In the genomic region with DNA sequence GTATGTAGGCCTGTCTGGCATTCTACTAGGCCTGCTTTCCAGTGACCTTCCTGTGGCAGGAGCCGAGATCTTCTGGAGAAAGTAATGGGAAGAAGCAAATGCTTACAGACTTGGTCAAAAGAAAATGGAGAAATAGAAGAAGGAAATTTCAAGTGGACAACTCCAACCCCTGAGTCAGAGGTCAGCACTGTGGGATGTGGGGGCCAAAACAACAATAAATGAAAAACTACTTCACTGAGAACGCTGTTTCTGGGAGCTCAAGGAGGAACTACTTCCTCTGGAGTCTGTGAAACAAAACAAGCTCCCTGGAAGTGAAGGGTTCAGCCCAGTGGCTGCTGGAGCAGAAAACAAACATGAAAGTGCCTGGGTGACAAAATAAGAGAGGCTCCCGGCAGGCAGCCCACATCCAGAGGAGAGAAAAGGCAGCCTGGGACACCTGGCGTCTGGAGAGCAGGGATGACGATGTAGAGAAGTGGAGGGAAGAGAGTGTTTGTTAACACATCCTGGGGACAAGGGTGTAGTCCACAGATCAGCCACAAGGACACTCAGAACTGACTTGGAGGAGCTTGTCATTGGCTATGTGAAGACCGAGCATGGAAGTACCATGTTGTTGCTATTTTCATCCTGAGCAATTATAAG, we compare ENCODE assay signal across 16 cellular contexts.
DNase-seq lines count a peak whose midpoint lies in the region; FAIRE-seq and TF ChIP-seq lines count a peak whose summit lies in the region.
"Had no signal": no experiment of that assay in that cellular context is flagged by ENCODE, and none has a peak within 500 bp of the region (broad histone marks: within the 10 kb centered on the region; RNA-seq: fewer than 3 reads in every experiment).

No MANE protein-coding gene starts in this region.

- TF ChIP-seq POLR2A in endothelial cell of umbilical vein (IDR thresholded peaks at IDR 0.05; ENCODE audit: low read depth, low read length) = no peak
- TF ChIP-seq POLR2A in thyroid gland (IDR thresholded peaks at IDR 0.05) = no peak

- H3K36me3 ChIP-seq in endothelial cell of umbilical vein (ENCODE audit: control insufficient read depth in 2 of 2, extremely low read depth in 1 of 2, insufficient read depth in 2 of 2, low read length in 2 of 2) (no peaks in the 10 kb centered on the region), thyroid gland (no peaks in the 10 kb centered on the region), SJCRH30 (no peaks in the 10 kb centered on the region)
- H3K36me3 ChIP-seq: esophagus muscularis mucosa, right lobe of liver had no signal

- no peaks in the 10 kb centered on the region for H3K9me1 ChIP-seq in endothelial cell of umbilical vein (replicated peaks; ENCODE audit: control insufficient read depth, extremely low read depth, insufficient read depth, low read length)

- no peak overlapping the region for H3K27ac Mint-ChIP-seq in activated CD4-positive, alpha-beta memory T cell treated with anti-CD3 and anti-CD28 coated beads for 36 hours

- peak; percentile 1 for DNase-seq in NCI-H2227 (lab: John Stamatoyannopoulos, UW; ENCODE audit: unreplicated experiment)
- DNase-seq in NCI-H2227 treated with DMSO at 0.1 percent for 48 hours (lab: John Stamatoyannopoulos, UW) = no peak
- DNase-seq in NCI-H345 (lab: John Stamatoyannopoulos, UW) = peak; percentile 89
- DNase-seq in endothelial cell of umbilical vein (ENCODE audit: low read depth, low spot score) = peak; percentile 41
- DNase-seq in thyroid gland = peak; percentile 76 to 86
- no peak for DNase-seq in activated CD4-positive, alpha-beta memory T cell treated with anti-CD3 and anti-CD28 coated beads for 36 hours
- no peak for DNase-seq in SJCRH30
- no peak for DNase-seq in NOMO-1 (lab: John Stamatoyannopoulos, UW; ENCODE audit: unreplicated experiment in 2 of 2)
- DNase-seq: ACHN; activated CD4-positive, alpha-beta T cell treated with anti-CD3 and anti-CD28 coated beads for 4 hours; central memory CD4-positive, alpha-beta T cell; immature natural killer cell; NCI-H82; right lobe of liver had no signal

- no peak for FAIRE-seq in endothelial cell of umbilical vein (lab: Jason Lieb, UNC)

- TF ChIP-seq CTCF in endothelial cell of umbilical vein (IDR thresholded peaks at IDR 0.05; ENCODE audit: extremely low read depth in 1 of 2, insufficient read depth in 1 of 2, low read depth in 1 of 2, low read length in 2 of 2) (no peak), thyroid gland (IDR thresholded peaks at IDR 0.05) (peak in 3 of 6 experiments; percentile 32 to 48 (median 36))

- peak overlapping the region; percentile 35 for H2AFZ ChIP-seq in endothelial cell of umbilical vein (ENCODE audit: low read depth, low read length)

- 33 to 39% methylated on average over 6 of the region's 6 CpGs for WGBS in thyroid gland, 2 donors

- no peak overlapping the region for H3K9ac ChIP-seq in endothelial cell of umbilical vein (replicated peaks; ENCODE audit: extremely low read depth, insufficient read depth, low read length)
- H3K9ac ChIP-seq: KMS-11 had no signal

- no peak overlapping the region for H3K4me3 Mint-ChIP-seq in activated CD4-positive, alpha-beta memory T cell treated with anti-CD3 and anti-CD28 coated beads for 36 hours
- H3K4me3 Mint-ChIP-seq: immature natural killer cell had no signal

- peaks cover 7% of the 10 kb centered on the region for H3K9me3 Mint-ChIP-seq in activated CD4-positive, alpha-beta memory T cell treated with anti-CD3 and anti-CD28 coated beads for 36 hours
- H3K9me3 Mint-ChIP-seq: immature natural killer cell had no signal

- CTCF ChIA-PET in endothelial cell of umbilical vein (lab: Charles Lee) = interaction anchor here (0.9 to 1.7 kb wide), 2 partner anchors 8 to 12 kb away, joined by 4 to 5 read pairs; no protein-coding TSS in a partner anchor
- CTCF ChIA-PET in activated CD4-positive, alpha-beta memory T cell treated with anti-CD3 and anti-CD28 coated beads for 36 hours (lab: Charles Lee) = no interaction called here

- H3K4me1 ChIP-seq in endothelial cell of umbilical vein (ENCODE audit: control insufficient read depth, extremely low read depth, insufficient read depth, low read length) (peaks cover 17% of the 10 kb centered on the region), thyroid gland (peaks cover 23 to 44% of the 10 kb centered on the region in 2 donors), SJCRH30 (no peaks in the 10 kb centered on the region)
- H3K4me1 ChIP-seq: right lobe of liver had no signal

- H3K27me3 Mint-ChIP-seq in activated CD4-positive, alpha-beta memory T cell treated with anti-CD3 and anti-CD28 coated beads for 36 hours = no peaks in the 10 kb centered on the region

- H3K27me3 ChIP-seq in endothelial cell of umbilical vein (ENCODE audit: control insufficient read depth in 2 of 2, insufficient read depth in 2 of 2, low read length in 2 of 2) (no peaks in the 10 kb centered on the region), thyroid gland (no peaks in the 10 kb centered on the region), SJCRH30 (no peaks in the 10 kb centered on the region)
- H3K27me3 ChIP-seq: esophagus muscularis mucosa, right lobe of liver had no signal

- no peaks in the 10 kb centered on the region for H3K4me1 Mint-ChIP-seq in activated CD4-positive, alpha-beta memory T cell treated with anti-CD3 and anti-CD28 coated beads for 36 hours (ENCODE audit: low read depth)
- H3K4me1 Mint-ChIP-seq: immature natural killer cell had no signal

- H3K27ac ChIP-seq in endothelial cell of umbilical vein (ENCODE audit: insufficient read depth, low read depth, low read length) = no peak overlapping the region
- peak overlapping the region; percentile 34 to 73 (median 44) for H3K27ac ChIP-seq in thyroid gland
- no peak overlapping the region for H3K27ac ChIP-seq in SJCRH30
- H3K27ac ChIP-seq: esophagus muscularis mucosa, KMS-11, right lobe of liver had no signal

- no peaks in the 10 kb centered on the region for H3K79me2 ChIP-seq in endothelial cell of umbilical vein (ENCODE audit: control insufficient read depth, insufficient read depth, low read length)

- no TSS peak for BruUV-seq in endothelial cell of umbilical vein (replicated peaks; lab: Mats Ljungman, UMichigan)

- POLR2A ChIA-PET in endothelial cell of umbilical vein (lab: Charles Lee) = no interaction called here
- POLR2A ChIA-PET in activated CD4-positive, alpha-beta memory T cell treated with anti-CD3 and anti-CD28 coated beads for 36 hours (lab: Charles Lee) = no interaction called here

- intact Hi-C loops in endothelial cell of umbilical vein (cut with micrococcal nuclease) = no loop called here
- intact Hi-C loops in thyroid gland (cut with DNase I) = no loop called here
- intact Hi-C loops in activated CD4-positive, alpha-beta memory T cell treated with anti-CD3 and anti-CD28 coated beads for 36 hours (cut with micrococcal nuclease) = no loop called here

- H3K4me3 ChIP-seq in endothelial cell of umbilical vein (replicated peaks in 1 of 3; ENCODE audit: insufficient read depth in 1 of 3, low read depth in 1 of 3, low read length in 3 of 3) = no peak overlapping the region
- H3K4me3 ChIP-seq in thyroid gland (replicated peaks in 1 of 3) = no peak overlapping the region
- no peak overlapping the region for H3K4me3 ChIP-seq in SJCRH30
- H3K4me3 ChIP-seq: esophagus muscularis mucosa, right lobe of liver had no signal

- dilution Hi-C loops in endothelial cell of umbilical vein (cut with MboI; ENCODE audit: extremely low pct_ligation_motif_present, low sequenced_read_pairs) = no loop called here

- H4K20me1 ChIP-seq in endothelial cell of umbilical vein (replicated peaks; ENCODE audit: control insufficient read depth, extremely low read depth, insufficient read depth, low read length) = no peaks in the 10 kb centered on the region

- H3K4me2 ChIP-seq in endothelial cell of umbilical vein (ENCODE audit: insufficient read depth, low read length) = no peak overlapping the region
- H3K4me2 ChIP-seq: KMS-11 had no signal

- H3K9me3 ChIP-seq in endothelial cell of umbilical vein (replicated peaks; ENCODE audit: control insufficient read depth, insufficient read depth, low read length) (no peaks in the 10 kb centered on the region), thyroid gland (no peaks in the 10 kb centered on the region), SJCRH30 (replicated peaks) (no peaks in the 10 kb centered on the region)
- H3K9me3 ChIP-seq: esophagus muscularis mucosa, right lobe of liver had no signal

- H3K36me3 Mint-ChIP-seq in activated CD4-positive, alpha-beta memory T cell treated with anti-CD3 and anti-CD28 coated beads for 36 hours = peaks cover 16% of the 10 kb centered on the region

TF ChIP-seq in endothelial cell of umbilical vein, 7 proteins besides CTCF, POLR2A, EP300 and RAD21:
- TF ChIP-seq, protein P1, sequence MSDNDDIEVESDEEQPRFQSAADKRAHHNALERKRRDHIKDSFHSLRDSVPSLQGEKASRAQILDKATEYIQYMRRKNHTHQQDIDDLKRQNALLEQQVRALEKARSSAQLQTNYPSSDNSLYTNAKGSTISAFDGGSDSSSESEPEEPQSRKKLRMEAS (IDR thresholded peaks at IDR 0.05; ENCODE audit: insufficient read depth, insufficient read length) = no peak
- TF ChIP-seq POLR2AphosphoS5 (IDR thresholded peaks at IDR 0.05; ENCODE audit: insufficient read depth, low read depth, low read length) (no peak), FOS (IDR thresholded peaks at IDR 0.05; ENCODE audit: borderline replicate concordance, insufficient read depth, low read length) (no peak), JUN (IDR thresholded peaks at IDR 0.05; ENCODE audit: borderline replicate concordance, insufficient read depth, insufficient read length, low read depth) (no peak), GATA2 (IDR thresholded peaks at IDR 0.05; ENCODE audit: insufficient read depth, insufficient read length, low read depth, low read length) (no peak)

Comparison
In these comparisons a context has a peak if more than half of its experiments do, and no peak if none do; other contexts are left out.
1. DNase-seq: peak in NCI-H2227 (single experiment), NCI-H345 (single experiment), endothelial cell of umbilical vein (single experiment) and thyroid gland (2 of 2); none in NCI-H2227 treated with DMSO at 0.1 percent for 48 hours (single experiment), activated CD4-positive, alpha-beta memory T cell treated with anti-CD3 and anti-CD28 coated beads for 36 hours (single experiment), SJCRH30 (0 of 2) and NOMO-1 (0 of 2).
2. H3K27ac ChIP-seq: peak in thyroid gland (3 of 3); none in endothelial cell of umbilical vein (single experiment) and SJCRH30 (single experiment).